ENCODE assay signal across 16 cellular contexts in genomic region chr7:329691-330281, GRCh38. TPM values are rescaled to one million over a fixed set of nuclear protein-coding genes. Genes with fewer than 3 reads are reported as not detected.
"Had no signal": no experiment of that assay in that cellular context is flagged by ENCODE, and none has a peak within 500 bp of the region (broad histone marks: within the 10 kb centered on the region; RNA-seq: fewer than 3 reads in every experiment).

No MANE protein-coding gene starts in this region.

- DNase-seq: activated CD4-positive, alpha-beta memory T cell treated with anti-CD3 and anti-CD28 coated beads for 36 hours; activated CD4-positive, alpha-beta T cell treated with anti-CD3 and anti-CD28 coated beads for 1 hour; activated gamma-delta T cell; activated T-cell treated with anti-CD3 and anti-CD28 coated beads, Interleukin-2, amount 50 U/mL, for 48 hours; brain microvascular endothelial cell; cerebellar nuclear complex; naive B cell; stimulated activated CD4-positive, alpha-beta T cell treated with anti-CD3 and anti-CD28 coated beads, Interleukin-12 subunit alpha, Interleukin-12 subunit beta, amount 100 ng/mL, for 4 hours; stimulated activated naive CD4-positive, alpha-beta T cell; upper lobe of left lung had no signal

- H3K27me3 Mint-ChIP-seq: activated naive CD8-positive, alpha-beta T cell had no signal

- ATAC-seq: sciatic nerve had no signal

- H3K27ac ChIP-seq: brain microvascular endothelial cell, esophagus muscularis mucosa, upper lobe of left lung had no signal

- H3K36me3 Mint-ChIP-seq: activated CD4-positive, alpha-beta memory T cell treated with anti-CD3 and anti-CD28 coated beads for 36 hours; activated naive CD8-positive, alpha-beta T cell had no signal

- H3K36me3 ChIP-seq: brain microvascular endothelial cell, esophagus muscularis mucosa, upper lobe of left lung had no signal

- H3K9me3 ChIP-seq: upper lobe of left lung had no signal

- H3K27ac Mint-ChIP-seq: activated CD4-positive, alpha-beta memory T cell treated with anti-CD3 and anti-CD28 coated beads for 36 hours; activated naive CD8-positive, alpha-beta T cell; naive B cell had no signal

- H3K4me3 ChIP-seq: dorsolateral prefrontal cortex, esophagus muscularis mucosa, upper lobe of left lung had no signal

- H3K4me3 Mint-ChIP-seq: activated CD4-positive, alpha-beta memory T cell treated with anti-CD3 and anti-CD28 coated beads for 36 hours; activated naive CD8-positive, alpha-beta T cell had no signal

- H3K27me3 ChIP-seq: dorsolateral prefrontal cortex, esophagus muscularis mucosa, upper lobe of left lung had no signal

RNA-seq across cellular contexts. Expression of gene FOXL3, which starts 39.8 kb away (rescaled TPM):
- total RNA-seq: activated CD4-positive, alpha-beta memory T cell treated with anti-CD3 and anti-CD28 coated beads for 36 hours; esophagus muscularis mucosa; fibroblast of villous mesenchyme; lower leg skin; sciatic nerve; upper lobe of left lung had no signal
